In genomic region chr14:68449565-68450295, GRCh38 we compare ENCODE assay signal across 15 cellular contexts.
DNase-seq lines count a peak whose midpoint lies in the region; ATAC-seq and TF ChIP-seq lines count a peak whose summit lies in the region.
"Had no signal": no experiment of that assay in that cellular context is flagged by ENCODE, and none has a peak within 500 bp of the region (broad histone marks: within the 10 kb centered on the region; RNA-seq: fewer than 3 reads in every experiment).

No MANE protein-coding gene starts in this region.

- peaks cover 48% of the 10 kb centered on the region for H3K4me1 Mint-ChIP-seq in brain

- TF ChIP-seq POLR2A in tibial nerve (IDR thresholded peaks at IDR 0.05), result no peak

- no peak for TF ChIP-seq EP300 in tibial nerve (IDR thresholded peaks at IDR 0.05)

- H3K4me3 ChIP-seq in mesodermal cell (ENCODE audit: extremely low read depth, insufficient read depth, low read length, poor library complexity, severe bottlenecking) (no peak overlapping the region), tibial nerve (no peak overlapping the region)
- H3K4me3 ChIP-seq: colonic mucosa had no signal

- peak overlapping the region in 2 of 5 experiments; percentile 1 to 17 for H3K4me3 Mint-ChIP-seq in brain
- H3K4me3 Mint-ChIP-seq: activated naive CD8-positive, alpha-beta T cell treated with anti-CD3 and anti-CD28 coated beads, Interleukin-2, amount 10 ng/mL, durations not matched to agents 7 days and 5 days had no signal

- POLR2A ChIA-PET in HEK293T (lab: Yijun Ruan, JAX), result no interaction called here

- no peaks in the 10 kb centered on the region for H3K27me3 Mint-ChIP-seq in brain

- TF ChIP-seq CTCF in brain (conservative IDR thresholded peaks at IDR 0.05) (no peak), tibial nerve (IDR thresholded peaks at IDR 0.05) (no peak)

- CTCF ChIA-PET in HEK293T (lab: Yijun Ruan, JAX), result no interaction called here

- no peaks in the 10 kb centered on the region for H3K36me3 ChIP-seq in mesodermal cell (ENCODE audit: control insufficient read depth, insufficient read depth, low read length)
- no peaks in the 10 kb centered on the region for H3K36me3 ChIP-seq in tibial nerve
- H3K36me3 ChIP-seq: colonic mucosa had no signal

- H3K27ac ChIP-seq in mesodermal cell (ENCODE audit: low read depth, low read length, severe bottlenecking), result peak overlapping the region; percentile 7
- H3K27ac ChIP-seq in tibial nerve, result peak overlapping the region; percentile 15 to 79 (median 44)
- H3K27ac ChIP-seq: colonic mucosa had no signal

- peak; percentile 64 for ATAC-seq in HG03354 (IDR thresholded peaks at IDR 0.05; ENCODE audit: poor library complexity, severe bottlenecking, unreplicated experiment)
- no peak for ATAC-seq in GM21528 (IDR thresholded peaks at IDR 0.05; ENCODE audit: low FRiP score, unreplicated experiment)

- H3K27ac Mint-ChIP-seq in brain, result peak overlapping the region; percentile 30 to 85 (median 70)
- H3K27ac Mint-ChIP-seq: activated naive CD8-positive, alpha-beta T cell treated with anti-CD3 and anti-CD28 coated beads, Interleukin-2, amount 10 ng/mL, durations not matched to agents 7 days and 5 days had no signal

- peaks cover 8 to 14% (median 10%) of the 10 kb centered on the region in 5 experiments for H3K9me3 Mint-ChIP-seq in brain

- H3K36me3 Mint-ChIP-seq in brain, result peaks cover 13% of the 10 kb centered on the region

- DNase-seq in tibial nerve (ENCODE audit: low spot score in 2 of 2), result no peak
- DNase-seq in NCI-H1105 treated with DMSO at 0.1 percent for 48 hours (lab: John Stamatoyannopoulos, UW), result no peak
- no peak for DNase-seq in NOMO-1 (lab: John Stamatoyannopoulos, UW; ENCODE audit: unreplicated experiment in 2 of 2)
- DNase-seq in HEK293T (ENCODE audit: extremely low spot score), result no peak
- DNase-seq: activated naive CD8-positive, alpha-beta T cell treated with anti-CD3 and anti-CD28 coated beads, Interleukin-2, amount 10 ng/mL, durations not matched to agents 7 days and 5 days; colonic mucosa; foreskin fibroblast; KBM-7; NCI-H2029; stimulated activated CD4-positive, alpha-beta T cell treated with anti-CD3 and anti-CD28 coated beads, Interleukin-15, amount 100 ng/mL, for 24 hours; T-helper 9 cell had no signal

- H3K27me3 ChIP-seq in tibial nerve, result no peaks in the 10 kb centered on the region
- H3K27me3 ChIP-seq: colonic mucosa had no signal

- H3K9me3 ChIP-seq in mesodermal cell (ENCODE audit: control insufficient read depth, low read length), result peaks cover 3% of the 10 kb centered on the region
- H3K9me3 ChIP-seq in tibial nerve, result peaks cover 0 to 4% (median 0%) of the 10 kb centered on the region in 4 donors
- H3K9me3 ChIP-seq: colonic mucosa had no signal

- WGBS in mesodermal cell (ENCODE audit: insufficient coverage in 2 of 2), 2 experiments, result 86 to 90% methylated on average over 1 to 2 of the region's 5 CpGs
- 66 to 67% methylated on average over 5 of the region's 5 CpGs for WGBS in tibial nerve, 2 donors

- peaks cover 11% of the 10 kb centered on the region for H3K4me1 ChIP-seq in mesodermal cell (ENCODE audit: control insufficient read depth, insufficient read depth, low read length, poor library complexity, severe bottlenecking)
- H3K4me1 ChIP-seq in tibial nerve, result peaks cover 0 to 55% (median 15%) of the 10 kb centered on the region in 4 donors
- H3K4me1 ChIP-seq: colonic mucosa had no signal

TF ChIP-seq in HEK293T, 16 proteins besides CTCF, POLR2A, EP300 and RAD21:
- TF ChIP-seq FOXM1 (IDR thresholded peaks at IDR 0.05; ENCODE audit: borderline replicate concordance) (no peak), PKNOX1 (IDR thresholded peaks at IDR 0.05) (no peak), SP1 (IDR thresholded peaks at IDR 0.05) (no peak), SUZ12 (IDR thresholded peaks at IDR 0.05) (no peak), ARNT (IDR thresholded peaks at IDR 0.05) (no peak), FOXA1 (IDR thresholded peaks at IDR 0.05) (no peak), TARDBP (IDR thresholded peaks at IDR 0.05) (no peak), ZNF384 (IDR thresholded peaks at IDR 0.05) (no peak)
